ENCODE assay signal across 26 cellular contexts in genomic region chr6:129096651-129097290, GRCh38.
"Had no signal": no experiment of that assay in that cellular context is flagged by ENCODE, and none has a peak within 500 bp of the region (broad histone marks: within the 10 kb centered on the region; RNA-seq: fewer than 3 reads in every experiment).

No MANE protein-coding gene starts in this region.

- H3K4me3 ChIP-seq: dorsolateral prefrontal cortex, gastrocnemius medialis, mucosa of descending colon, pancreas, sigmoid colon, skin epidermis, spleen, testis, tibial artery, upper lobe of left lung had no signal

- ATAC-seq: gastrocnemius medialis; mucosa of descending colon; natural killer cell treated with Interleukin-12 subunit alpha and Interleukin-12 subunit beta and Interleukin-15 and Interleukin-18, amount 100 ng/mL, for 72 hours; pancreas; stimulated activated memory B cell treated with anti-CD40 and anti-IgM and Interleukin-4, amounts not matched to agents 10 μg/mL and 1 μg/mL and 100 μg/mL, for 72 hours; stimulated activated naive CD8-positive, alpha-beta T cell treated with anti-CD3 and anti-CD28 coated beads, Interleukin-15, Interleukin-2, amounts not matched to agents 100 U/mL and 50 U/mL, for 24 hours had no signal

- H3K27me3 ChIP-seq: dorsolateral prefrontal cortex, gastrocnemius medialis, neutrophil, pancreas, sigmoid colon, spleen, testis, tibial artery, upper lobe of left lung had no signal

- H3K4me1 ChIP-seq: pancreas, spleen, tibial artery, upper lobe of left lung had no signal

- H3K36me3 ChIP-seq: gastrocnemius medialis, neutrophil, pancreas, sigmoid colon, spleen, upper lobe of left lung had no signal

- H3K27ac ChIP-seq: neutrophil, pancreas, sigmoid colon, skin epidermis, spleen, testis, tibial artery, upper lobe of left lung had no signal

- H3K9me3 ChIP-seq: gastrocnemius medialis, mucosa of descending colon, neutrophil, pancreas, sigmoid colon, spleen, testis, tibial artery, upper lobe of left lung had no signal

- DNase-seq: dorsolateral prefrontal cortex; effector CD4-positive, alpha-beta T cell; foreskin fibroblast; gastrocnemius medialis; head of caudate nucleus; hypothalamus; immature natural killer cell; islet precursor cell; kidney glomerular epithelial cell; mesenchymal stem cell; mucosa of descending colon; naive B cell; pancreas; retina; sigmoid colon; spleen; stimulated activated CD4-positive, alpha-beta T cell treated with anti-CD3 and anti-CD28 coated beads, Interleukin-4, amount 100 ng/mL, for 4 hours; stimulated activated naive CD8-positive, alpha-beta T cell treated with anti-CD3 and anti-CD28 coated beads, Interleukin-15, Interleukin-2, amounts not matched to agents 100 U/mL and 50 U/mL, for 24 hours; substantia nigra; testis; tibial artery; upper lobe of left lung had no signal
